23 cellular contexts compared by ENCODE assay signal in genomic region chr13:108185218-108185617, GRCh38.
"Had no signal": no experiment of that assay in that cellular context is flagged by ENCODE, and none has a peak within 500 bp of the region (broad histone marks: within the 10 kb centered on the region; RNA-seq: fewer than 3 reads in every experiment).

No MANE protein-coding gene starts in this region.

- H3K4me3 ChIP-seq: cardiac muscle cell, Peyer's patch, SJSA1 had no signal

- DNase-seq: activated CD4-positive, alpha-beta T cell treated with anti-CD3 and anti-CD28 coated beads for 48 hours; activated CD4-positive, alpha-beta T cell treated with anti-CD3 and anti-CD28 coated beads, Interleukin-2, amount 50 U/mL, for 4 hours; activated CD4-positive, CD25-positive, alpha-beta regulatory T cell treated with anti-CD3 and anti-CD28 coated beads, Interleukin-2, amount 50 U/mL, for 72 hours; activated CD8-positive, alpha-beta memory T cell treated with anti-CD3 and anti-CD28 coated beads, Interleukin-2, amount 50 U/mL, for 48 hours; activated CD8-positive, alpha-beta T cell treated with anti-CD3 and anti-CD28 coated beads, Interleukin-2, amount 10 ng/mL, durations not matched to agents 7 days and 5 days; activated naive CD4-positive, alpha-beta T cell treated with anti-CD3 and anti-CD28 coated beads, Interleukin-2, amount 50 U/mL, for 16 hours; activated T-cell treated with anti-CD3 and anti-CD28 coated beads, Interleukin-2, amount 50 U/mL, for 1 hour; amygdala; brain microvascular endothelial cell; Karpas-422; MM.1S; NCI-H1105 treated with DMSO at 0.1 percent for 48 hours; NCI-H1436 treated with DMSO at 0.1 percent for 48 hours; NCI-H187; NCI-H2081; NCI-H510A treated with DMSO at 0.1 percent for 48 hours; NK-92 treated with Interleukin-12 subunit alpha and Interleukin-12 subunit beta, amount 100 ng/mL, for 24 hours; Peyer's patch; SHP77 had no signal

- H3K9me3 ChIP-seq: Peyer's patch, SJSA1 had no signal

- ATAC-seq: activated CD8-positive, alpha-beta T cell treated with anti-CD3 and anti-CD28 coated beads, Interleukin-2, amount 10 ng/mL, durations not matched to agents 7 days and 5 days; SK-N-SH treated with all-trans-retinoic acid at 6 μM for 48 hours had no signal

- H3K27ac ChIP-seq: brain microvascular endothelial cell, cardiac muscle cell, Peyer's patch, SJSA1 had no signal

- H3K36me3 ChIP-seq: brain microvascular endothelial cell, cardiac muscle cell, Peyer's patch, SJSA1 had no signal

- H3K4me3 Mint-ChIP-seq: activated CD8-positive, alpha-beta T cell treated with anti-CD3 and anti-CD28 coated beads, Interleukin-2, amount 10 ng/mL, durations not matched to agents 7 days and 5 days; T-helper 1 cell treated with Interleukin-12 subunit alpha and Interleukin-12 subunit beta and Interleukin-4 antibody, amounts not matched to agents 30 μg/mL and 1 μg/mL, for 36 hours had no signal

- H3K27ac Mint-ChIP-seq: activated CD8-positive, alpha-beta T cell treated with anti-CD3 and anti-CD28 coated beads, Interleukin-2, amount 10 ng/mL, durations not matched to agents 7 days and 5 days; T-helper 1 cell treated with Interleukin-12 subunit alpha and Interleukin-12 subunit beta and Interleukin-4 antibody, amounts not matched to agents 30 μg/mL and 1 μg/mL, for 36 hours had no signal

- H3K27me3 ChIP-seq: brain microvascular endothelial cell, cardiac muscle cell, Peyer's patch had no signal

- H3K9me3 Mint-ChIP-seq: T-helper 1 cell treated with Interleukin-12 subunit alpha and Interleukin-12 subunit beta and Interleukin-4 antibody, amounts not matched to agents 30 μg/mL and 1 μg/mL, for 36 hours had no signal

- H3K4me1 ChIP-seq: Peyer's patch, SJSA1 had no signal
